15 cellular contexts compared by ENCODE assay signal in genomic region chr2:30257266-30258214, GRCh38. TPM values are rescaled to one million over a fixed set of nuclear protein-coding genes. Genes with fewer than 3 reads are reported as not detected.
DNase-seq lines count a peak whose midpoint lies in the region; TF ChIP-seq lines count a peak whose summit lies in the region.
"Had no signal": no experiment of that assay in that cellular context is flagged by ENCODE, and none has a peak within 500 bp of the region (broad histone marks: within the 10 kb centered on the region; RNA-seq: fewer than 3 reads in every experiment).

No MANE protein-coding gene starts in this region.

- no peak overlapping the region for H3K4me3 ChIP-seq in Jurkat, Clone E6-1 (ENCODE audit: low read length)
- no peak overlapping the region for H3K4me3 ChIP-seq in A673 (ENCODE audit: low read depth, low read length, poor library complexity, severe bottlenecking)
- H3K4me3 ChIP-seq: hepatocyte, tibial artery had no signal

- H3K4me1 Mint-ChIP-seq in activated CD4-positive, alpha-beta T cell treated with anti-CD3 and anti-CD28 coated beads, Interleukin-2, amount 10 ng/mL, durations not matched to agents 24 days and 14 days: peaks cover 79% of the 10 kb centered on the region
- H3K4me1 Mint-ChIP-seq in activated naive CD8-positive, alpha-beta T cell (ENCODE audit: low read depth): peaks cover 97% of the 10 kb centered on the region
- H3K4me1 Mint-ChIP-seq in neural crest cell: peaks cover 7% of the 10 kb centered on the region

- H3K27me3 ChIP-seq in A673 (replicated peaks; ENCODE audit: insufficient read depth, low read depth, low read length, poor library complexity): no peaks in the 10 kb centered on the region
- H3K27me3 ChIP-seq: brain microvascular endothelial cell, hepatocyte, tibial artery had no signal

- POLR2A ChIA-PET in A673 (lab: Charles Lee; ENCODE audit: low non-redundant PET): no interaction called here

- H3K9me3 Mint-ChIP-seq in activated CD4-positive, alpha-beta T cell treated with anti-CD3 and anti-CD28 coated beads, Interleukin-2, amount 10 ng/mL, durations not matched to agents 24 days and 14 days: peaks cover 8% of the 10 kb centered on the region
- H3K9me3 Mint-ChIP-seq in activated naive CD8-positive, alpha-beta T cell (ENCODE audit: low read depth): no peaks in the 10 kb centered on the region
- no peaks in the 10 kb centered on the region for H3K9me3 Mint-ChIP-seq in neural crest cell

- intact Hi-C loops in activated CD4-positive, alpha-beta T cell treated with anti-CD3 and anti-CD28 coated beads, Interleukin-2, amount 10 ng/mL, durations not matched to agents 24 days and 14 days (cut with micrococcal nuclease): no loop called here
- intact Hi-C loops in A673 (cut with micrococcal nuclease; ENCODE audit: unreplicated experiment): no loop called here

- CTCF ChIA-PET in A673 (lab: Charles Lee): no interaction called here

- peak overlapping the region; percentile 69 for H3K4me3 Mint-ChIP-seq in activated CD4-positive, alpha-beta T cell treated with anti-CD3 and anti-CD28 coated beads, Interleukin-2, amount 10 ng/mL, durations not matched to agents 24 days and 14 days
- peak overlapping the region; percentile 80 for H3K4me3 Mint-ChIP-seq in activated naive CD8-positive, alpha-beta T cell
- H3K4me3 Mint-ChIP-seq in neural crest cell: no peak overlapping the region

- H3K27ac ChIP-seq in A673 (ENCODE audit: low read depth, low read length, poor library complexity, severe bottlenecking) (no peak overlapping the region), substantia nigra (ENCODE audit: low read depth, low read length, poor library complexity, severe bottlenecking) (no peak overlapping the region)
- H3K27ac ChIP-seq: brain microvascular endothelial cell, hepatocyte had no signal

- peaks cover 6% of the 10 kb centered on the region for H3K9me3 ChIP-seq in A673 (ENCODE audit: low read depth, low read length, poor library complexity, severe bottlenecking)

- peak; percentile 69 for DNase-seq in activated CD4-positive, alpha-beta T cell treated with anti-CD3 and anti-CD28 coated beads, Interleukin-2, amount 10 ng/mL, durations not matched to agents 24 days and 14 days
- no peak for DNase-seq in activated CD4-positive, alpha-beta T cell treated with anti-CD3 and anti-CD28 coated beads, Interleukin-2, amount 50 U/mL, for 48 hours
- peak; percentile 57 for DNase-seq in Jurkat, Clone E6-1 (ENCODE audit: low read depth, low spot score)
- DNase-seq in neural crest cell (ENCODE audit: low read depth, low spot score) (no peak), D341Med (ENCODE audit: low spot score) (no peak), A673 (ENCODE audit: low spot score) (no peak), substantia nigra (lab: John Stamatoyannopoulos, UW) (no peak)
- DNase-seq: activated CD4-positive, CD25-positive, alpha-beta regulatory T cell treated with anti-CD3 and anti-CD28 coated beads, Interleukin-2, amount 50 U/mL, for 72 hours; brain microvascular endothelial cell; DMS 273 treated with DMSO at 0.1 percent for 48 hours; effector CD4-positive, alpha-beta T cell; NCI-H446 treated with DMSO at 0.1 percent for 48 hours; tibial artery had no signal

- BruUV-seq in A673 (replicated peaks; lab: Mats Ljungman, UMichigan): no TSS peak

- peaks cover 7% of the 10 kb centered on the region for H3K4me1 ChIP-seq in A673 (ENCODE audit: insufficient read depth, low read length, poor library complexity, severe bottlenecking)

- H3K27ac Mint-ChIP-seq in activated CD4-positive, alpha-beta T cell treated with anti-CD3 and anti-CD28 coated beads, Interleukin-2, amount 10 ng/mL, durations not matched to agents 24 days and 14 days: peak overlapping the region; percentile 86
- H3K27ac Mint-ChIP-seq in activated naive CD8-positive, alpha-beta T cell: peak overlapping the region; percentile 98
- peak overlapping the region; percentile 52 for H3K27ac Mint-ChIP-seq in neural crest cell (ENCODE audit: unreplicated experiment)

- peaks cover 87% of the 10 kb centered on the region for H3K36me3 Mint-ChIP-seq in activated CD4-positive, alpha-beta T cell treated with anti-CD3 and anti-CD28 coated beads, Interleukin-2, amount 10 ng/mL, durations not matched to agents 24 days and 14 days (ENCODE audit: low read depth)
- peaks cover 26% of the 10 kb centered on the region for H3K36me3 Mint-ChIP-seq in activated naive CD8-positive, alpha-beta T cell
- H3K36me3 Mint-ChIP-seq in neural crest cell (ENCODE audit: low read depth): peaks cover 2% of the 10 kb centered on the region

- peaks cover 40% of the 10 kb centered on the region for H3K36me3 ChIP-seq in A673 (ENCODE audit: insufficient read depth, low read length, poor library complexity, severe bottlenecking)

- no peaks in the 10 kb centered on the region for H3K27me3 Mint-ChIP-seq in activated CD4-positive, alpha-beta T cell treated with anti-CD3 and anti-CD28 coated beads, Interleukin-2, amount 10 ng/mL, durations not matched to agents 24 days and 14 days
- H3K27me3 Mint-ChIP-seq in activated naive CD8-positive, alpha-beta T cell: no peaks in the 10 kb centered on the region
- H3K27me3 Mint-ChIP-seq in neural crest cell (ENCODE audit: low read depth): peaks cover 2% of the 10 kb centered on the region

- TF ChIP-seq CTCF in neural crest cell (conservative IDR thresholded peaks at IDR 0.05) (no peak), A673 (conservative IDR thresholded peaks at IDR 0.05; ENCODE audit: low read depth, low read length) (no peak)

RNA-seq across cellular contexts. Expression of gene LBH, which starts 26.2 kb away (rescaled TPM):
- 176 and 184 TPM in 2 replicates for total RNA-seq in activated CD4-positive, alpha-beta T cell treated with anti-CD3 and anti-CD28 coated beads, Interleukin-2, amount 10 ng/mL, durations not matched to agents 24 days and 14 days
- 11.9 TPM for polyA plus RNA-seq in Jurkat, Clone E6-1 (2012; ENCODE audit: insufficient read depth, insufficient read length)
- 16.1 and 16.7 TPM in 2 replicates for total RNA-seq in neural crest cell
- total RNA-seq in A673 (2021): 114 and 140 TPM in 2 replicates

Comparison
In these comparisons a context has a peak if more than half of its experiments do, and no peak if none do; other contexts are left out.
1. DNase-seq: peak in activated CD4-positive, alpha-beta T cell treated with anti-CD3 and anti-CD28 coated beads, Interleukin-2, amount 10 ng/mL, durations not matched to agents 24 days and 14 days (single experiment) and Jurkat, Clone E6-1 (single experiment); none in activated CD4-positive, alpha-beta T cell treated with anti-CD3 and anti-CD28 coated beads, Interleukin-2, amount 50 U/mL, for 48 hours (0 of 2), neural crest cell (single experiment), D341Med (single experiment), A673 (single experiment) and substantia nigra (0 of 49).
2. Peak in every context shown above with its lines, with median percentiles within 50 percentile points of each other: H3K27ac Mint-ChIP-seq.